37 cellular contexts compared by ENCODE assay signal in genomic region chr6:159157431-159157830, GRCh38. TPM values are rescaled to one million over a fixed set of nuclear protein-coding genes. Genes with fewer than 3 reads are reported as not detected.
"Had no signal": no experiment of that assay in that cellular context is flagged by ENCODE, and none has a peak within 500 bp of the region (broad histone marks: within the 10 kb centered on the region; RNA-seq: fewer than 3 reads in every experiment).

No MANE protein-coding gene starts in this region.

- H3K27me3 ChIP-seq: adrenal gland, body of pancreas, brain microvascular endothelial cell, breast epithelium had no signal

- ATAC-seq: activated CD8-positive, alpha-beta T cell treated with anti-CD3 and anti-CD28 coated beads for 36 hours; activated naive CD4-positive, alpha-beta T cell treated with anti-CD3 and anti-CD28 coated beads, Interleukin-2, amount 50 U/mL, for 72 hours; activated T-cell treated with anti-CD3 and anti-CD28 coated beads, Interleukin-2, amount 50 U/mL, for 4 hours; activated T-cell treated with anti-CD3 and anti-CD28 coated beads, Interleukin-2, amount 50 U/mL, for 72 hours; activated T-helper 17 cell treated with anti-CD3 and anti-CD28 coated beads, Interleukin-2, amount 50 U/mL, for 72 hours; body of pancreas; WTC11 had no signal

- FAIRE-seq: astrocyte, TTC549 had no signal

- H3K36me3 ChIP-seq: adrenal gland, brain microvascular endothelial cell, breast epithelium, WERI-Rb-1 had no signal

- H3K4me1 ChIP-seq: adrenal gland, body of pancreas, breast epithelium had no signal

- H3K4me3 ChIP-seq: adrenal gland, body of pancreas, breast epithelium had no signal

- DNase-seq: activated CD4-positive, alpha-beta memory T cell treated with anti-CD3 and anti-CD28 coated beads for 36 hours; activated CD4-positive, alpha-beta T cell treated with anti-CD3 and anti-CD28 coated beads for 4 hours; activated CD4-positive, alpha-beta T cell treated with anti-CD3 and anti-CD28 coated beads, Interleukin-2, amount 10 ng/mL, durations not matched to agents 24 days and 14 days; activated CD4-positive, alpha-beta T cell treated with anti-CD3 and anti-CD28 coated beads, Interleukin-2, amount 50 U/mL, for 1 hour; activated CD4-positive, alpha-beta T cell treated with anti-CD3 and anti-CD28 coated beads, Interleukin-2, amount 50 U/mL, for 4 hours; activated CD4-positive, CD25-positive, alpha-beta regulatory T cell; activated CD4-positive, CD25-positive, alpha-beta regulatory T cell treated with anti-CD3 and anti-CD28 coated beads, Interleukin-2, amount 50 U/mL, for 72 hours; activated CD8-positive, alpha-beta memory T cell treated with anti-CD3 and anti-CD28 coated beads, Interleukin-2, amount 50 U/mL, for 4 hours; activated CD8-positive, alpha-beta T cell treated with anti-CD3 and anti-CD28 coated beads for 36 hours; activated effector memory CD4-positive, alpha-beta T cell treated with anti-CD3 and anti-CD28 coated beads, Interleukin-2, amount 50 U/mL, for 16 hours; activated gamma-delta T cell treated with Interleukin-2 at 50 U/mL for 16 hours; activated naive CD4-positive, alpha-beta T cell; activated naive CD4-positive, alpha-beta T cell treated with anti-CD3 and anti-CD28 coated beads for 36 hours; activated naive CD4-positive, alpha-beta T cell treated with anti-CD3 and anti-CD28 coated beads, Interleukin-2, amount 50 U/mL, for 16 hours; activated naive CD8-positive, alpha-beta T cell treated with anti-CD3 and anti-CD28 coated beads for 36 hours; activated T-cell treated with anti-CD3 and anti-CD28 coated beads for 4 hours; activated T-cell treated with anti-CD3 and anti-CD28 coated beads, Interleukin-2, amount 50 U/mL, for 1 hour; activated T-cell treated with anti-CD3 and anti-CD28 coated beads, Interleukin-2, amount 50 U/mL, for 4 hours; activated T-cell treated with anti-CD3 and anti-CD28 coated beads, Interleukin-2, amount 50 U/mL, for 72 hours; adrenal gland; amniotic stem cell; aorta; body of pancreas; brain microvascular endothelial cell; central memory CD4-positive, alpha-beta T cell; T-helper 1 cell; T-helper 2 cell; T-helper 9 cell; WERI-Rb-1 had no signal

- H3K27ac ChIP-seq: adrenal gland, body of pancreas, brain microvascular endothelial cell, breast epithelium, WERI-Rb-1 had no signal

RNA-seq across cellular contexts. Expression of gene FNDC1, which starts 11.8 kb away (rescaled TPM):
- total RNA-seq: activated CD4-positive, alpha-beta memory T cell treated with anti-CD3 and anti-CD28 coated beads for 36 hours; activated CD4-positive, alpha-beta T cell treated with anti-CD3 and anti-CD28 coated beads, Interleukin-2, amount 10 ng/mL, durations not matched to agents 24 days and 14 days; activated CD8-positive, alpha-beta memory T cell treated with anti-CD3 and anti-CD28 coated beads for 36 hours; activated CD8-positive, alpha-beta T cell treated with anti-CD3 and anti-CD28 coated beads for 36 hours; activated naive CD4-positive, alpha-beta T cell treated with anti-CD3 and anti-CD28 coated beads for 36 hours; activated T-helper 1 cell treated with anti-CD3 and anti-CD28 coated beads, Interleukin-12 subunit alpha, Interleukin-12 subunit beta, Interleukin-2, Interleukin-4 antibody, amounts not matched to agents 30 ng/mL and 10 ng/mL and 1 ng/mL, durations not matched to agents 14 hours and 24 hours and 36 hours; activated T-helper 17 cell treated with anti-CD3 and anti-CD28 coated beads, Interleukin-2, amount 50 U/mL, for 72 hours had no signal
